ENCODE assay signal across 8 cellular contexts in the genomic region with DNA sequence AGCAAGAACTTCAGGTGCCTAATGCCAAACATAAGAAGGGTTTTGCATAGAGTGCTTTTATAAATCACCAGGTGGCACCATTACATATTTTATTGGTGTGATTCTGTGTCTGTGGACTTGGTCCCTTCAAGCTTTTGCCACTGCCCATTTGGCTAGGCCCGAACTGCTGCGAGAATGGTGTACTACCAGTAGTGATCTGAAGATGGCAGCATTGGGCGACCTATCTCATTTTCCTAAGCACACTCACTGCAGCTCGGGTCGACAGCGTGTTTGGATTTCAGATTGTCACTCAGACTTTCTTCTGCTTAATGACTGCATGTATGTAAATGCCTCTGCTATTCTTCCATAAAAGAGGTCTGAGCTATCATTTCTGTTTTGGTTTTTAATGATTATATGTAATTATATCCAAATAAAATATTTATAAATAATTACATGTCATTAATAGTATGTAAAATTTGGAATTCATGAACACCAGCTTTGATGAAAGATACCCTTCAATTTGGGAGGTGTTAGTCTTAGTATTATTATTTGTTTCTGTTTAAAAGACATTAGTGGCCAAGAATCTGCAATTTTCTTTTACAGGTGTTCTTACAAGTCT.
DNase-seq lines count a peak whose midpoint lies in the region; ATAC-seq, FAIRE-seq and TF ChIP-seq lines count a peak whose summit lies in the region.

No MANE protein-coding gene starts in this region.

- H3K23ac ChIP-seq in mesenchymal stem cell (ENCODE audit: low read length in 2 of 2), result no peak overlapping the region

- CTCF ChIA-PET in activated CD4-positive, alpha-beta memory T cell treated with anti-CD3 and anti-CD28 coated beads for 36 hours (lab: Charles Lee), result interaction anchor here (0.6 to 2.5 kb wide), 15 partner anchors 8 to 658 kb away, joined by 3 to 10 read pairs (median 3); no protein-coding TSS in a partner anchor

- no peak overlapping the region for H2AFZ ChIP-seq in mesenchymal stem cell (ENCODE audit: low read depth, low read length)

- H3K14ac ChIP-seq in mesenchymal stem cell (ENCODE audit: low read length in 2 of 2), result no peak overlapping the region

- no peak overlapping the region for H2BK12ac ChIP-seq in mesenchymal stem cell (ENCODE audit: low read length in 2 of 2)

- H3K4me1 Mint-ChIP-seq in activated CD4-positive, alpha-beta memory T cell treated with anti-CD3 and anti-CD28 coated beads for 36 hours (ENCODE audit: low read depth), result no peaks in the 10 kb centered on the region

- peaks cover 0 to 8% of the 10 kb centered on the region in 2 experiments for H3K27me3 ChIP-seq in mesenchymal stem cell (ENCODE audit: control insufficient read depth in 1 of 2, insufficient read depth in 1 of 2, low read length in 2 of 2)

- H3K79me1 ChIP-seq in mesenchymal stem cell (replicated peaks; ENCODE audit: low read length, poor library complexity, severe bottlenecking), result no peaks in the 10 kb centered on the region

- no peaks in the 10 kb centered on the region for H3K36me3 Mint-ChIP-seq in activated CD4-positive, alpha-beta memory T cell treated with anti-CD3 and anti-CD28 coated beads for 36 hours

- no peak overlapping the region for H3K4me3 ChIP-seq in mesenchymal stem cell (ENCODE audit: insufficient read depth in 1 of 2, low read depth in 1 of 2, low read length in 2 of 2)

- no peaks in the 10 kb centered on the region for H3K9me3 Mint-ChIP-seq in activated CD4-positive, alpha-beta memory T cell treated with anti-CD3 and anti-CD28 coated beads for 36 hours

- FAIRE-seq in D721Med (lab: Jason Lieb, UNC), result peak; percentile 93

- H3K9ac ChIP-seq in mesenchymal stem cell (ENCODE audit: low read length), result no peak overlapping the region

- H2AK5ac ChIP-seq in mesenchymal stem cell (ENCODE audit: low read length, severe bottlenecking), result no peak overlapping the region

- H2BK5ac ChIP-seq in mesenchymal stem cell (ENCODE audit: low read depth, low read length, poor library complexity, severe bottlenecking), result no peak overlapping the region

- H3K4me2 ChIP-seq in mesenchymal stem cell (ENCODE audit: low read length, poor library complexity, severe bottlenecking), result no peak overlapping the region

- DNase-seq in D721Med (ENCODE audit: insufficient read length, low spot score) (peak; percentile 30), HK-2 (ENCODE audit: unreplicated experiment) (peak; percentile 78), NCI-H774 (lab: John Stamatoyannopoulos, UW) (peak; percentile 65), mesenchymal stem cell (peak; percentile 69)
- peak; percentile 74 for DNase-seq in activated CD4-positive, alpha-beta memory T cell treated with anti-CD3 and anti-CD28 coated beads for 36 hours
- DNase-seq in effector CD8-positive, alpha-beta T cell (lab: John Stamatoyannopoulos, UW), result peak; percentile 6
- DNase-seq in stimulated activated CD8-positive, alpha-beta memory T cell treated with anti-CD3 and anti-CD28 coated beads, Interleukin-4, amount 100 ng/mL, for 48 hours, result peak; percentile 75

- no peaks in the 10 kb centered on the region for H3K4me1 ChIP-seq in mesenchymal stem cell (ENCODE audit: control insufficient read depth, insufficient read depth, low read depth, low read length)

- TF ChIP-seq CTCF in D721Med (IDR thresholded peaks at IDR 0.05; ENCODE audit: insufficient read depth, missing control alignments), result peak; percentile 86

- no peak overlapping the region for H2BK120ac ChIP-seq in mesenchymal stem cell (ENCODE audit: low read depth, low read length)

- intact Hi-C loops in activated CD4-positive, alpha-beta memory T cell treated with anti-CD3 and anti-CD28 coated beads for 36 hours (cut with micrococcal nuclease), result no loop called here

- H3K27ac ChIP-seq in mesenchymal stem cell (ENCODE audit: low read length, poor library complexity, severe bottlenecking), result no peak overlapping the region

- POLR2A ChIA-PET in activated CD4-positive, alpha-beta memory T cell treated with anti-CD3 and anti-CD28 coated beads for 36 hours (lab: Charles Lee), result no interaction called here

- no peak overlapping the region for H2BK15ac ChIP-seq in mesenchymal stem cell (ENCODE audit: low read depth, poor library complexity, severe bottlenecking)

- H3K9me3 ChIP-seq in mesenchymal stem cell (ENCODE audit: control insufficient read depth, low read length), result no peaks in the 10 kb centered on the region

- no peak overlapping the region for H4K91ac ChIP-seq in mesenchymal stem cell (ENCODE audit: low read length)

- H4K8ac ChIP-seq in mesenchymal stem cell (ENCODE audit: low read length), result no peak overlapping the region

- no peaks in the 10 kb centered on the region for H3K36me3 ChIP-seq in mesenchymal stem cell (ENCODE audit: control insufficient read depth in 1 of 2, insufficient read depth in 2 of 2, low read depth in 1 of 2, low read length in 2 of 2)

- H3K4me3 Mint-ChIP-seq in activated CD4-positive, alpha-beta memory T cell treated with anti-CD3 and anti-CD28 coated beads for 36 hours, result no peak overlapping the region

- no peak overlapping the region for H3K18ac ChIP-seq in mesenchymal stem cell (ENCODE audit: low read depth in 1 of 2, low read length in 2 of 2)

- 0% methylated on average over 5 of the region's 6 CpGs for WGBS in mesenchymal stem cell

- peak; percentile 99 for ATAC-seq in GM21367 (IDR thresholded peaks at IDR 0.05; ENCODE audit: unreplicated experiment)

- H3K27me3 Mint-ChIP-seq in activated CD4-positive, alpha-beta memory T cell treated with anti-CD3 and anti-CD28 coated beads for 36 hours, result peaks cover 14% of the 10 kb centered on the region

- H3K4ac ChIP-seq in mesenchymal stem cell (ENCODE audit: low read depth in 1 of 2, low read length in 2 of 2), result no peak overlapping the region

- no peak overlapping the region for H3K27ac Mint-ChIP-seq in activated CD4-positive, alpha-beta memory T cell treated with anti-CD3 and anti-CD28 coated beads for 36 hours

Comparison
In these comparisons a context has a peak if more than half of its experiments do, and no peak if none do; other contexts are left out.
1. DNase-seq: peak in every context shown above with its lines; median percentile 78 in HK-2; 75 in stimulated activated CD8-positive, alpha-beta memory T cell treated with anti-CD3 and anti-CD28 coated beads, Interleukin-4, amount 100 ng/mL, for 48 hours; 74 in activated CD4-positive, alpha-beta memory T cell treated with anti-CD3 and anti-CD28 coated beads for 36 hours; 69 in mesenchymal stem cell; 65 in NCI-H774; 30 in D721Med; 6 in effector CD8-positive, alpha-beta T cell.